Comparison of ENCODE assay signal across 10 cellular contexts in the genomic region with DNA sequence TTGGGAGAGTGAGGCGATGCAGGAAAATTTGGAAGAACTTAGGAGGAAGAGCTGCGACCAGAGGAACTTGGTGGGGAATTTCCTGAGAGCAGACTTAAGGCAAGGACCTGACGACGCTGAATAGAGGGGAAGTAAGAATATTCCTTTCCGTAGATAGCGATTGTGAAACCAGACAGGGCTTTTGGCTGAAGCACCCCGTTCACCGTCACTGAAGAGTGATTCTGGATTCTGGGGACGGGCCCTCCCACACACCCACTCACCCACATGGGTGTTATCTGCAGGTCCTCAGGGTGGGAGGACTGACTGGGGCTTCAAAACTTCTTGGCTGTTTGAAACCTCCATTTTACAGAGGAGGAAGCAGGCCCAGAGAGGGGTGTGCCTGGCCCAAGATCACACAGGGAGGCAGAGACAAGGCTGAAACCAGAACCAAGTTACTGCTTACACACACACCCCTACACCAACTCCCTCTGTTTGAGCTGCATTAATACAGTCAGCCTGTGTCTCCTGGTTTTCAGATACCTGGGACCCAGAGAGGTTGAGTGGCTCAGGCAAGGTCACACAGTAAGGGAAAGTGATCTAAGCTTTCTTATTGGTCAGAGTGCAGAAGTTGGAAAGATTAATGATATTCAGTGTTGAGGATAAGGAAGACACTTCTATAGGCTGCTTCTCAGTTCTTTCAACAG. TPM values are rescaled to one million over a fixed set of nuclear protein-coding genes. Genes with fewer than 3 reads are reported as not detected.
DNase-seq lines count a peak whose midpoint lies in the region; ATAC-seq and TF ChIP-seq lines count a peak whose summit lies in the region.
"Had no signal": no experiment of that assay in that cellular context is flagged by ENCODE, and none has a peak within 500 bp of the region (broad histone marks: within the 10 kb centered on the region; RNA-seq: fewer than 3 reads in every experiment).

No MANE protein-coding gene starts in this region.

- H3K27ac ChIP-seq in esophagus muscularis mucosa (replicated peaks in 1 of 4) = peak overlapping the region in 3 of 4 donors; percentile 13 to 42 (median 33)
- peak overlapping the region; percentile 32 for H3K27ac ChIP-seq in skeletal muscle tissue (ENCODE audit: low read depth, low read length)

- H3K4me3 Mint-ChIP-seq in mesothelial cell of epicardium = no peak overlapping the region
- no peak overlapping the region for H3K4me3 Mint-ChIP-seq in MCF 10A (ENCODE audit: unreplicated experiment)
- H3K4me3 Mint-ChIP-seq: activated CD8-positive, alpha-beta T cell treated with anti-CD3 and anti-CD28 coated beads for 36 hours had no signal

- H3K9me3 ChIP-seq in esophagus muscularis mucosa = no peaks in the 10 kb centered on the region
- no peaks in the 10 kb centered on the region for H3K9me3 ChIP-seq in skeletal muscle tissue (ENCODE audit: control insufficient read depth in 3 of 3, low read length in 3 of 3)

- H3K27ac Mint-ChIP-seq in mesothelial cell of epicardium (no peak overlapping the region), MCF 10A (ENCODE audit: low read depth, unreplicated experiment) (no peak overlapping the region)
- H3K27ac Mint-ChIP-seq: activated CD8-positive, alpha-beta T cell treated with anti-CD3 and anti-CD28 coated beads for 36 hours had no signal

- intact Hi-C loops in esophagus muscularis mucosa (cut with DNase I) = no loop called here
- intact Hi-C loops in MCF 10A (cut with micrococcal nuclease) = no loop called here

- H3K36me3 ChIP-seq in esophagus muscularis mucosa (peaks cover 8 to 73% (median 33%) of the 10 kb centered on the region in 4 donors), skeletal muscle tissue (ENCODE audit: control insufficient read depth in 3 of 3, insufficient read depth in 3 of 3, low read length in 3 of 3) (peaks cover 2 to 8% (median 7%) of the 10 kb centered on the region in 3 donors)

- TF ChIP-seq CTCF in esophagus muscularis mucosa (IDR thresholded peaks at IDR 0.05) (no peak), mesothelial cell of epicardium (IDR thresholded peaks at IDR 0.05; ENCODE audit: unreplicated experiment) (no peak), MCF 10A (IDR thresholded peaks at IDR 0.05; ENCODE audit: unreplicated experiment) (no peak)

- ATAC-seq in GM19351 (IDR thresholded peaks at IDR 0.05; ENCODE audit: unreplicated experiment) = peak; percentile 75
- ATAC-seq in HG03354 (IDR thresholded peaks at IDR 0.05; ENCODE audit: poor library complexity, severe bottlenecking, unreplicated experiment) = no peak
- ATAC-seq: activated CD8-positive, alpha-beta T cell treated with anti-CD3 and anti-CD28 coated beads for 36 hours had no signal

- H3K27me3 ChIP-seq in esophagus muscularis mucosa = no peaks in the 10 kb centered on the region
- no peaks in the 10 kb centered on the region for H3K27me3 ChIP-seq in skeletal muscle tissue (ENCODE audit: control insufficient read depth in 3 of 3, insufficient read depth in 3 of 3, low read length in 3 of 3)

- peaks cover 33% of the 10 kb centered on the region for H3K36me3 Mint-ChIP-seq in mesothelial cell of epicardium
- no peaks in the 10 kb centered on the region for H3K36me3 Mint-ChIP-seq in MCF 10A (ENCODE audit: insufficient read depth, unreplicated experiment)

- no TSS peak for BruUV-seq in MCF 10A (replicated peaks; lab: Mats Ljungman, UMichigan)

- TF ChIP-seq POLR2A in esophagus muscularis mucosa (IDR thresholded peaks at IDR 0.05; ENCODE audit: low read depth) = no peak

- no peak overlapping the region for H3K9ac ChIP-seq in skeletal muscle tissue (ENCODE audit: low read depth in 1 of 3, low read length in 3 of 3)

- no peak for TF ChIP-seq EP300 in esophagus muscularis mucosa (IDR thresholded peaks at IDR 0.05)

- H3K9me3 Mint-ChIP-seq in mesothelial cell of epicardium (no peaks in the 10 kb centered on the region), MCF 10A (ENCODE audit: unreplicated experiment) (no peaks in the 10 kb centered on the region)
- H3K9me3 Mint-ChIP-seq: activated CD8-positive, alpha-beta T cell treated with anti-CD3 and anti-CD28 coated beads for 36 hours had no signal

- CTCF ChIA-PET in MCF 10A (lab: Yijun Ruan, JAX) = interaction anchor here (1.2 to 1.7 kb wide), 2 partner anchors 25 to 31 kb away, joined by 3 to 4 read pairs; no protein-coding TSS in a partner anchor

- POLR2A ChIA-PET in MCF 10A (lab: Yijun Ruan, JAX) = interaction anchor here (0.8 to 2.9 kb wide), 3 partner anchors 10 to 40 kb away, joined by 3 to 17 read pairs (median 3); no protein-coding TSS in a partner anchor

- no peaks in the 10 kb centered on the region for H3K27me3 Mint-ChIP-seq in mesothelial cell of epicardium (ENCODE audit: low read depth)
- no peaks in the 10 kb centered on the region for H3K27me3 Mint-ChIP-seq in MCF 10A (ENCODE audit: insufficient read depth, unreplicated experiment)
- H3K27me3 Mint-ChIP-seq: activated CD8-positive, alpha-beta T cell treated with anti-CD3 and anti-CD28 coated beads for 36 hours had no signal

- WGBS in esophagus muscularis mucosa = 64% methylated on average over 9 of the region's 9 CpGs

- in situ Hi-C loops in KBM-7 (cut with MboI; ENCODE audit: low pct_unique_long_range_greater_than_20kb, low sequenced_read_pairs) = no loop called here

- H3K4me1 Mint-ChIP-seq in mesothelial cell of epicardium = no peaks in the 10 kb centered on the region
- H3K4me1 Mint-ChIP-seq in MCF 10A (ENCODE audit: insufficient read depth, unreplicated experiment) = peaks cover 10% of the 10 kb centered on the region

- H3K4me1 ChIP-seq in esophagus muscularis mucosa (peaks cover 0 to 14% (median 4%) of the 10 kb centered on the region in 4 donors), skeletal muscle tissue (ENCODE audit: control insufficient read depth in 3 of 3, insufficient read depth in 3 of 3, low read length in 3 of 3) (peaks cover 0 to 8% (median 3%) of the 10 kb centered on the region in 3 donors)

- DNase-seq in KBM-7 = peak; percentile 48
- no peak for DNase-seq in esophagus muscularis mucosa (ENCODE audit: extremely low spot score)
- no peak for DNase-seq in NCI-H1417 treated with DMSO at 0.1 percent for 48 hours (lab: John Stamatoyannopoulos, UW)
- no peak for DNase-seq in mesothelial cell of epicardium (ENCODE audit: low spot score in 2 of 2, unreplicated experiment in 2 of 2)
- no peak for DNase-seq in MCF 10A (ENCODE audit: unreplicated experiment)
- DNase-seq: activated CD8-positive, alpha-beta T cell treated with anti-CD3 and anti-CD28 coated beads for 36 hours; stimulated activated naive CD4-positive, alpha-beta T cell had no signal

- H3K4me3 ChIP-seq in esophagus muscularis mucosa = no peak overlapping the region
- no peak overlapping the region for H3K4me3 ChIP-seq in skeletal muscle tissue (ENCODE audit: low read length in 3 of 3)

RNA-seq across cellular contexts. Expression of a gene that starts 37.2 kb away (rescaled TPM):
- 10 to 100 TPM; 14.4 to 29.6 (median 19.7) TPM for total RNA-seq in esophagus muscularis mucosa
- 3.7 TPM for total RNA-seq in skeletal muscle tissue
- 2.5 to 2.9 TPM (median 2.9 TPM) in 3 replicates for total RNA-seq in mesothelial cell of epicardium
- 0.02 and 0.07 TPM in 2 replicates for total RNA-seq in MCF 10A (2022)

RNA-seq across cellular contexts. Expression of a gene that starts 40.4 kb away (rescaled TPM):
- total RNA-seq in esophagus muscularis mucosa (1 to 10 TPM; 4.0 to 6.9 (median 5.0) TPM), skeletal muscle tissue (1.0 TPM), mesothelial cell of epicardium (10.8 to 11.4 TPM (median 11.0 TPM) in 3 replicates), MCF 10A (2022) (3.6 and 4.0 TPM in 2 replicates)
